In the genomic region with DNA sequence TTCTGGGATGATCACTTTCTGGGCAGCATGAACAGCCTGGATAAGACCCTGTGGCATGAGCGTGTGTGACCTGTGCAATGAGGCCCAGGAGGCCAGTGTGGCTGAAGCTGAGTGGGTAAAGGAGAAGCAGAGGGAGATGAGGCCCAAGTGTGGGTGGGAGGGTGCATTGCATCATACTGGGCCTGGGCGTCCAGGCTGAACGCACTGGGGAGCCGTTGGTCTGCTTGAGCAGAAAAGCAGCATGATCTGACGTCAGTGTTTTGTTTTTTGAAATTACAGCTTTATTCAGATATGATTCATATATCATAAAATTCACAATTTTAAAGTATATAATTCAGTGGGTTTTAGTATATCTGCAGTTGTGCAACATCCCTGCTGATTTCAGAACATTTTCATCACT, we compare ENCODE assay signal across 1 cellular context.
TF ChIP-seq lines count a peak whose summit lies in the region.

No MANE protein-coding gene starts in this region.

TF ChIP-seq in GM23338, 12 proteins besides CTCF, POLR2A, EP300 and RAD21:
- TF ChIP-seq, protein P1, sequence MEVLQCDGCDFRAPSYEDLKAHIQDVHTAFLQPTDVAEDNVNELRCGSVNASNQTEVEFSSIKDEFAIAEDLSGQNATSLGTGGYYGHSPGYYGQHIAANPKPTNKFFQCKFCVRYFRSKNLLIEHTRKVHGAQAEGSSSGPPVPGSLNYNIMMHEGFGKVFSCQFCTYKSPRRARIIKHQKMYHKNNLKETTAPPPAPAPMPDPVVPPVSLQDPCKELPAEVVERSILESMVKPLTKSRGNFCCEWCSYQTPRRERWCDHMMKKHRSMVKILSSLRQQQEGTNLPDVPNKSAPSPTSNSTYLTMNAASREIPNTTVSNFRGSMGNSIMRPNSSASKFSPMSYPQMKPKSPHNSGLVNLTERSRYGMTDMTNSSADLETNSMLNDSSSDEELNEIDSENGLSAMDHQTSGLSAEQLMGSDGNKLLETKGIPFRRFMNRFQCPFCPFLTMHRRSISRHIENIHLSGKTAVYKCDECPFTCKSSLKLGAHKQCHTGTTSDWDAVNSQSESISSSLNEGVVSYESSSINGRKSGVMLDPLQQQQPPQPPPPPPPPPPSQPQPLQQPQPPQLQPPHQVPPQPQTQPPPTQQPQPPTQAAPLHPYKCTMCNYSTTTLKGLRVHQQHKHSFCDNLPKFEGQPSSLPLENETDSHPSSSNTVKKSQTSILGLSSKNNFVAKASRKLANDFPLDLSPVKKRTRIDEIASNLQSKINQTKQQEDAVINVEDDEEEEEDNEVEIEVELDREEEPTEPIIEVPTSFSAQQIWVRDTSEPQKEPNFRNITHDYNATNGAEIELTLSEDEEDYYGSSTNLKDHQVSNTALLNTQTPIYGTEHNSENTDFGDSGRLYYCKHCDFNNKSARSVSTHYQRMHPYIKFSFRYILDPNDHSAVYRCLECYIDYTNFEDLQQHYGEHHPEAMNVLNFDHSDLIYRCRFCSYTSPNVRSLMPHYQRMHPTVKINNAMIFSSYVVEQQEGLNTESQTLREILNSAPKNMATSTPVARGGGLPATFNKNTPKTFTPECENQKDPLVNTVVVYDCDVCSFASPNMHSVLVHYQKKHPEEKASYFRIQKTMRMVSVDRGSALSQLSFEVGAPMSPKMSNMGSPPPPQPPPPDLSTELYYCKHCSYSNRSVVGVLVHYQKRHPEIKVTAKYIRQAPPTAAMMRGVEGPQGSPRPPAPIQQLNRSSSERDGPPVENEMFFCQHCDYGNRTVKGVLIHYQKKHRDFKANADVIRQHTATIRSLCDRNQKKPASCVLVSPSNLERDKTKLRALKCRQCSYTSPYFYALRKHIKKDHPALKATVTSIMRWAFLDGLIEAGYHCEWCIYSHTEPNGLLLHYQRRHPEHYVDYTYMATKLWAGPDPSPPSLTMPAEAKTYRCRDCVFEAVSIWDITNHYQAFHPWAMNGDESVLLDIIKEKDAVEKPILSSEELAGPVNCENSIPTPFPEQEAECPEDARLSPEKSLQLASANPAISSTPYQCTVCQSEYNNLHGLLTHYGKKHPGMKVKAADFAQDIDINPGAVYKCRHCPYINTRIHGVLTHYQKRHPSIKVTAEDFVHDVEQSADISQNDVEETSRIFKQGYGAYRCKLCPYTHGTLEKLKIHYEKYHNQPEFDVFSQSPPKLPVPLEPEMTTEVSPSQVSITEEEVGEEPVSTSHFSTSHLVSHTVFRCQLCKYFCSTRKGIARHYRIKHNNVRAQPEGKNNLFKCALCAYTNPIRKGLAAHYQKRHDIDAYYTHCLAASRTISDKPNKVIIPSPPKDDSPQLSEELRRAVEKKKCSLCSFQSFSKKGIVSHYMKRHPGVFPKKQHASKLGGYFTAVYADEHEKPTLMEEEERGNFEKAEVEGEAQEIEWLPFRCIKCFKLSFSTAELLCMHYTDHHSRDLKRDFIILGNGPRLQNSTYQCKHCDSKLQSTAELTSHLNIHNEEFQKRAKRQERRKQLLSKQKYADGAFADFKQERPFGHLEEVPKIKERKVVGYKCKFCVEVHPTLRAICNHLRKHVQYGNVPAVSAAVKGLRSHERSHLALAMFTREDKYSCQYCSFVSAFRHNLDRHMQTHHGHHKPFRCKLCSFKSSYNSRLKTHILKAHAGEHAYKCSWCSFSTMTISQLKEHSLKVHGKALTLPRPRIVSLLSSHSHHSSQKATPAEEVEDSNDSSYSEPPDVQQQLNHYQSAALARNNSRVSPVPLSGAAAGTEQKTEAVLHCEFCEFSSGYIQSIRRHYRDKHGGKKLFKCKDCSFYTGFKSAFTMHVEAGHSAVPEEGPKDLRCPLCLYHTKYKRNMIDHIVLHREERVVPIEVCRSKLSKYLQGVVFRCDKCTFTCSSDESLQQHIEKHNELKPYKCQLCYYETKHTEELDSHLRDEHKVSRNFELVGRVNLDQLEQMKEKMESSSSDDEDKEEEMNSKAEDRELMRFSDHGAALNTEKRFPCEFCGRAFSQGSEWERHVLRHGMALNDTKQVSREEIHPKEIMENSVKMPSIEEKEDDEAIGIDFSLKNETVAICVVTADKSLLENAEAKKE (CRISPR knock-in tag; IDR thresholded peaks at IDR 0.05), result no peak
- no peak for TF ChIP-seq POLR2AphosphoS5 (IDR thresholded peaks at IDR 0.05; ENCODE audit: low read depth)
- TF ChIP-seq, protein P2, sequence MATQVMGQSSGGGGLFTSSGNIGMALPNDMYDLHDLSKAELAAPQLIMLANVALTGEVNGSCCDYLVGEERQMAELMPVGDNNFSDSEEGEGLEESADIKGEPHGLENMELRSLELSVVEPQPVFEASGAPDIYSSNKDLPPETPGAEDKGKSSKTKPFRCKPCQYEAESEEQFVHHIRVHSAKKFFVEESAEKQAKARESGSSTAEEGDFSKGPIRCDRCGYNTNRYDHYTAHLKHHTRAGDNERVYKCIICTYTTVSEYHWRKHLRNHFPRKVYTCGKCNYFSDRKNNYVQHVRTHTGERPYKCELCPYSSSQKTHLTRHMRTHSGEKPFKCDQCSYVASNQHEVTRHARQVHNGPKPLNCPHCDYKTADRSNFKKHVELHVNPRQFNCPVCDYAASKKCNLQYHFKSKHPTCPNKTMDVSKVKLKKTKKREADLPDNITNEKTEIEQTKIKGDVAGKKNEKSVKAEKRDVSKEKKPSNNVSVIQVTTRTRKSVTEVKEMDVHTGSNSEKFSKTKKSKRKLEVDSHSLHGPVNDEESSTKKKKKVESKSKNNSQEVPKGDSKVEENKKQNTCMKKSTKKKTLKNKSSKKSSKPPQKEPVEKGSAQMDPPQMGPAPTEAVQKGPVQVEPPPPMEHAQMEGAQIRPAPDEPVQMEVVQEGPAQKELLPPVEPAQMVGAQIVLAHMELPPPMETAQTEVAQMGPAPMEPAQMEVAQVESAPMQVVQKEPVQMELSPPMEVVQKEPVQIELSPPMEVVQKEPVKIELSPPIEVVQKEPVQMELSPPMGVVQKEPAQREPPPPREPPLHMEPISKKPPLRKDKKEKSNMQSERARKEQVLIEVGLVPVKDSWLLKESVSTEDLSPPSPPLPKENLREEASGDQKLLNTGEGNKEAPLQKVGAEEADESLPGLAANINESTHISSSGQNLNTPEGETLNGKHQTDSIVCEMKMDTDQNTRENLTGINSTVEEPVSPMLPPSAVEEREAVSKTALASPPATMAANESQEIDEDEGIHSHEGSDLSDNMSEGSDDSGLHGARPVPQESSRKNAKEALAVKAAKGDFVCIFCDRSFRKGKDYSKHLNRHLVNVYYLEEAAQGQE (IDR thresholded peaks at IDR 0.05; ENCODE audit: unreplicated experiment), result no peak
- no peak for TF ChIP-seq JUNB (IDR thresholded peaks at IDR 0.05; ENCODE audit: unreplicated experiment)
- TF ChIP-seq, protein P3, sequence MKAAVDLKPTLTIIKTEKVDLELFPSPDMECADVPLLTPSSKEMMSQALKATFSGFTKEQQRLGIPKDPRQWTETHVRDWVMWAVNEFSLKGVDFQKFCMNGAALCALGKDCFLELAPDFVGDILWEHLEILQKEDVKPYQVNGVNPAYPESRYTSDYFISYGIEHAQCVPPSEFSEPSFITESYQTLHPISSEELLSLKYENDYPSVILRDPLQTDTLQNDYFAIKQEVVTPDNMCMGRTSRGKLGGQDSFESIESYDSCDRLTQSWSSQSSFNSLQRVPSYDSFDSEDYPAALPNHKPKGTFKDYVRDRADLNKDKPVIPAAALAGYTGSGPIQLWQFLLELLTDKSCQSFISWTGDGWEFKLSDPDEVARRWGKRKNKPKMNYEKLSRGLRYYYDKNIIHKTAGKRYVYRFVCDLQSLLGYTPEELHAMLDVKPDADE (IDR thresholded peaks at IDR 0.05), result no peak
- TF ChIP-seq ZNF114 (CRISPR knock-in tag; IDR thresholded peaks at IDR 0.05), result no peak
- no peak for TF ChIP-seq CREB1 (CRISPR knock-in tag; IDR thresholded peaks at IDR 0.05; ENCODE audit: low read depth)
- no peak for TF ChIP-seq NANOG (IDR thresholded peaks at IDR 0.05; ENCODE audit: borderline replicate concordance)
- no peak for TF ChIP-seq EZH2phosphoT487 (IDR thresholded peaks at IDR 0.05; ENCODE audit: unreplicated experiment)
- no peak for TF ChIP-seq STAT1 (IDR thresholded peaks at IDR 0.05; ENCODE audit: unreplicated experiment)
- TF ChIP-seq ZNF331 (CRISPR knock-in tag; IDR thresholded peaks at IDR 0.05; ENCODE audit: low read depth), result no peak
- no peak for TF ChIP-seq EZH2 (IDR thresholded peaks at IDR 0.05; ENCODE audit: low read depth, unreplicated experiment)
TF ChIP-seq in GM23338: peak in this region for 0.
